29 cellular contexts compared by ENCODE assay signal in the genomic region with DNA sequence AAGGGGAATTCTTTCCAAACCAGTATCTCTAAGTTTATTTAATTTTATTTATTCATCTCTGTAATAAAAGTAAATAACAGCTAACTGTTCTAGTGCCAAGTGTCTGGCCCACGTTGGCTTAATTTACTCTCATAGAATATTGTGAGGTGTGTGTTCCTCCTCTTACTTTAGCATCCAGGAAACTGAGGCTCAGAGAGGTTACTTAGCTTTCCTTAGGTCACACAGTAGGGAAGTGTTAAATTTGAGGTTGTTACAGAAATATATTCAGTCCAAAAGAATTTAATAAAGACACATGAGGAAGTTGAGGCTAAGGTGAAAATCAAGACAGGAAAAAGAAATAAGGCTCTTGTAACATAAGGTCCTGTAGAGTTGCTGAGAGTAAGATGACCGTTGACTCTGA.
"Had no signal": no experiment of that assay in that cellular context is flagged by ENCODE, and none has a peak within 500 bp of the region (broad histone marks: within the 10 kb centered on the region; RNA-seq: fewer than 3 reads in every experiment).

No MANE protein-coding gene starts in this region.

- DNase-seq: stimulated activated CD4-positive, alpha-beta T cell treated with anti-CD3 and anti-CD28 coated beads, Interleukin-2, amount 100 ng/mL, for 48 hours; stimulated activated CD4-positive, alpha-beta T cell treated with anti-CD3 and anti-CD28 coated beads, Interleukin-4, amount 100 ng/mL, for 1 hour; stimulated activated CD4-positive, alpha-beta T cell treated with anti-CD3 and anti-CD28 coated beads, Interleukin-4, amount 100 ng/mL, for 24 hours; stimulated activated CD4-positive, alpha-beta T cell treated with anti-CD3 and anti-CD28 coated beads, Interleukin-4, amount 100 ng/mL, for 4 hours; stimulated activated CD8-positive, alpha-beta memory T cell treated with anti-CD3 and anti-CD28 coated beads, Interleukin-4, amount 100 ng/mL, for 48 hours; stimulated activated naive B cell treated with anti-CD40 and anti-IgM and Interleukin-4, amounts not matched to agents 10 μg/mL and 1 μg/mL and 100 μg/mL, for 72 hours; stimulated activated naive CD4-positive, alpha-beta T cell; stimulated activated naive CD4-positive, alpha-beta T cell treated with Interleukin-2 at 50 U/mL for 16 hours; stimulated activated naive CD8-positive, alpha-beta T cell treated with anti-CD3 and anti-CD28 coated beads, Interleukin-15, amount 100 ng/mL, for 72 hours; stimulated activated naive CD8-positive, alpha-beta T cell treated with anti-CD3 and anti-CD28 coated beads, Interleukin-15, Interleukin-2, amounts not matched to agents 100 U/mL and 50 U/mL, for 24 hours; stomach; substantia nigra; testis; thyroid gland; tibial artery; transverse colon; trophoblast cell; upper lobe of left lung; upper lobe of right lung; uterus had no signal

- FAIRE-seq: urothelium cell line had no signal

- H3K9me3 ChIP-seq: stomach, suprapubic skin, testis, thoracic aorta, thyroid gland, tibial artery, tibial nerve, transverse colon, upper lobe of left lung, upper lobe of right lung, uterus, vagina had no signal

- H3K4me1 Mint-ChIP-seq: stimulated activated effector memory CD8-positive, alpha-beta T cell treated with anti-CD3 and anti-CD28 coated beads, Interleukin-12 subunit alpha, Interleukin-12 subunit beta, amount 100 ng/mL, for 72 hours; stimulated activated memory B cell treated with anti-CD40 and anti-IgM and Interleukin-4, amounts not matched to agents 10 μg/mL and 1 μg/mL and 100 μg/mL, for 72 hours; stimulated activated naive B cell treated with anti-CD40 and anti-IgM and Interleukin-4, amounts not matched to agents 10 μg/mL and 1 μg/mL and 100 μg/mL, for 72 hours; stimulated activated naive CD8-positive, alpha-beta T cell treated with anti-CD3 and anti-CD28 coated beads, Interleukin-15, amount 100 ng/mL, for 72 hours had no signal

- H3K4me1 ChIP-seq: stomach, suprapubic skin, testis, thyroid gland, tibial artery, tibial nerve, transverse colon, upper lobe of left lung, upper lobe of right lung, uterus, vagina had no signal

- H3K27ac ChIP-seq: stomach, suprapubic skin, testis, thoracic aorta, thyroid gland, tibial artery, tibial nerve, transverse colon, upper lobe of left lung, upper lobe of right lung, uterus, vagina had no signal

- H3K36me3 ChIP-seq: stomach, suprapubic skin, thoracic aorta, thyroid gland, tibial artery, tibial nerve, transverse colon, upper lobe of left lung, upper lobe of right lung, uterus, vagina had no signal

- H3K4me3 ChIP-seq: stomach, suprapubic skin, testis, thoracic aorta, thyroid gland, tibial artery, tibial nerve, transverse colon, upper lobe of left lung, upper lobe of right lung, uterus, vagina had no signal

- ATAC-seq: stimulated activated memory B cell treated with anti-CD40 and anti-IgM and Interleukin-4, amounts not matched to agents 10 μg/mL and 1 μg/mL and 100 μg/mL, for 72 hours; stimulated activated naive CD8-positive, alpha-beta T cell treated with anti-CD3 and anti-CD28 coated beads, Interleukin-15, amount 100 ng/mL, for 72 hours; stimulated activated naive CD8-positive, alpha-beta T cell treated with anti-CD3 and anti-CD28 coated beads, Interleukin-15, Interleukin-2, amounts not matched to agents 100 U/mL and 50 U/mL, for 24 hours; upper lobe of right lung had no signal

- H3K27me3 ChIP-seq: stomach, testis, thyroid gland, tibial artery, tibial nerve, transverse colon, upper lobe of left lung, upper lobe of right lung, uterus, vagina had no signal

- H3K36me3 Mint-ChIP-seq: stimulated activated effector memory CD8-positive, alpha-beta T cell treated with anti-CD3 and anti-CD28 coated beads, Interleukin-12 subunit alpha, Interleukin-12 subunit beta, amount 100 ng/mL, for 72 hours; stimulated activated memory B cell treated with anti-CD40 and anti-IgM and Interleukin-4, amounts not matched to agents 10 μg/mL and 1 μg/mL and 100 μg/mL, for 72 hours; stimulated activated naive B cell treated with anti-CD40 and anti-IgM and Interleukin-4, amounts not matched to agents 10 μg/mL and 1 μg/mL and 100 μg/mL, for 72 hours; type B pancreatic cell had no signal

- H3K27ac Mint-ChIP-seq: stimulated activated effector memory CD8-positive, alpha-beta T cell treated with anti-CD3 and anti-CD28 coated beads, Interleukin-12 subunit alpha, Interleukin-12 subunit beta, amount 100 ng/mL, for 72 hours; stimulated activated memory B cell treated with anti-CD40 and anti-IgM and Interleukin-4, amounts not matched to agents 10 μg/mL and 1 μg/mL and 100 μg/mL, for 72 hours; stimulated activated naive B cell treated with anti-CD40 and anti-IgM and Interleukin-4, amounts not matched to agents 10 μg/mL and 1 μg/mL and 100 μg/mL, for 72 hours; stimulated activated naive CD8-positive, alpha-beta T cell treated with anti-CD3 and anti-CD28 coated beads, Interleukin-15, amount 100 ng/mL, for 72 hours; stimulated activated naive CD8-positive, alpha-beta T cell treated with anti-CD3 and anti-CD28 coated beads, Interleukin-15, Interleukin-2, amounts not matched to agents 100 ng/mL and 50 ng/mL, for 24 hours; type B pancreatic cell had no signal

- H3K9me3 Mint-ChIP-seq: stimulated activated effector memory CD8-positive, alpha-beta T cell treated with anti-CD3 and anti-CD28 coated beads, Interleukin-12 subunit alpha, Interleukin-12 subunit beta, amount 100 ng/mL, for 72 hours; stimulated activated memory B cell treated with anti-CD40 and anti-IgM and Interleukin-4, amounts not matched to agents 10 μg/mL and 1 μg/mL and 100 μg/mL, for 72 hours; stimulated activated naive B cell treated with anti-CD40 and anti-IgM and Interleukin-4, amounts not matched to agents 10 μg/mL and 1 μg/mL and 100 μg/mL, for 72 hours; stimulated activated naive CD8-positive, alpha-beta T cell treated with anti-CD3 and anti-CD28 coated beads, Interleukin-15, amount 100 ng/mL, for 72 hours; stimulated activated naive CD8-positive, alpha-beta T cell treated with anti-CD3 and anti-CD28 coated beads, Interleukin-15, Interleukin-2, amounts not matched to agents 100 ng/mL and 50 ng/mL, for 24 hours; type B pancreatic cell had no signal

- H3K4me3 Mint-ChIP-seq: stimulated activated effector memory CD8-positive, alpha-beta T cell treated with anti-CD3 and anti-CD28 coated beads, Interleukin-12 subunit alpha, Interleukin-12 subunit beta, amount 100 ng/mL, for 72 hours; stimulated activated memory B cell treated with anti-CD40 and anti-IgM and Interleukin-4, amounts not matched to agents 10 μg/mL and 1 μg/mL and 100 μg/mL, for 72 hours; stimulated activated naive B cell treated with anti-CD40 and anti-IgM and Interleukin-4, amounts not matched to agents 10 μg/mL and 1 μg/mL and 100 μg/mL, for 72 hours; stimulated activated naive CD8-positive, alpha-beta T cell treated with anti-CD3 and anti-CD28 coated beads, Interleukin-15, amount 100 ng/mL, for 72 hours; stimulated activated naive CD8-positive, alpha-beta T cell treated with anti-CD3 and anti-CD28 coated beads, Interleukin-15, Interleukin-2, amounts not matched to agents 100 ng/mL and 50 ng/mL, for 24 hours; type B pancreatic cell had no signal
